In the genomic region with DNA sequence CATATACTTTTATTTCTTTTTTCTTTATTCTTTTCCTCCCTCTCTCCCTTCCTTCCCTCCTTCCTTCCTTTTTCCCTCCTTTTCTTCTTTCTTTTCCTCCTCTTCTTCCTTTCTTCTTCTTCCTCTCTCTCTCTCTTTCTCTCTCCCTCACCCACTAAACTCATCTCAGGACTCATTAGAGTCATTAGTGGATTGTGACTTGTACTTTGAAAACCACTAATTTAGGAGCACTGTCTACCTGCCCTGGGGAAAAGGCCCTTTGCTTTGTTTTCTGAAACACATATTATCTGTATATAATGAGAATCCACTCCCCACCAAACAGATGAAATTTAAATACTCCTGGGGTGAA, we compare ENCODE assay signal across 21 cellular contexts.
DNase-seq lines count a peak whose midpoint lies in the region; ATAC-seq, FAIRE-seq and TF ChIP-seq lines count a peak whose summit lies in the region.
"Had no signal": no experiment of that assay in that cellular context is flagged by ENCODE, and none has a peak within 500 bp of the region (broad histone marks: within the 10 kb centered on the region; RNA-seq: fewer than 3 reads in every experiment).

No MANE protein-coding gene starts in this region.

- TF ChIP-seq EP300 in K562 (IDR thresholded peaks at IDR 0.05; ENCODE audit: low read length) (no peak), ovary (IDR thresholded peaks at IDR 0.05) (no peak)

- no peaks in the 10 kb centered on the region for H3K79me2 ChIP-seq in OCI-LY3 (ENCODE audit: low read length)
- H3K79me2 ChIP-seq in K562 (ENCODE audit: control insufficient read depth, insufficient read depth, low read length): no peaks in the 10 kb centered on the region

- H3K4me3 Mint-ChIP-seq in activated naive CD4-positive, alpha-beta T cell treated with anti-CD3 and anti-CD28 coated beads, Interleukin-2, amount 10 ng/mL, durations not matched to agents 7 days and 5 days: no peak overlapping the region

- H3K9me3 ChIP-seq in OCI-LY3 (ENCODE audit: insufficient read depth, low read length) (no peaks in the 10 kb centered on the region), K562 (replicated peaks; ENCODE audit: control insufficient read depth, insufficient read depth, low read depth, low read length) (no peaks in the 10 kb centered on the region), thymus (ENCODE audit: control insufficient read depth) (no peaks in the 10 kb centered on the region), ovary (no peaks in the 10 kb centered on the region)
- H3K9me3 ChIP-seq: pancreas, right lobe of liver had no signal

- H3K27ac ChIP-seq in OCI-LY3 (ENCODE audit: low read length): 0 out of 2 replicates have a peak overlapping the region, but pooled peaks have one; percentile 45
- no peak overlapping the region for H3K27ac ChIP-seq in K562 (ENCODE audit: extremely low read depth, low read depth, low read length)
- peak overlapping the region; percentile 49 for H3K27ac ChIP-seq in thymus (ENCODE audit: low read depth)
- peak overlapping the region in 1 of 2 donors; percentile 54 for H3K27ac ChIP-seq in ovary
- H3K27ac ChIP-seq: HL-60, pancreas, right lobe of liver had no signal

- H4K20me1 ChIP-seq in OCI-LY3 (ENCODE audit: insufficient read depth, low read length): no peaks in the 10 kb centered on the region
- H4K20me1 ChIP-seq in K562 (replicated peaks; ENCODE audit: control insufficient read depth, insufficient read depth, low read length): no peaks in the 10 kb centered on the region

- in situ Hi-C loops in K562 (cut with MboI): no loop called here

- H3K4me2 ChIP-seq in OCI-LY3 (ENCODE audit: low read length) (peak overlapping the region; percentile 56), K562 (ENCODE audit: insufficient read depth, low read length) (no peak overlapping the region)

- peaks cover 38% of the 10 kb centered on the region for H3K4me1 ChIP-seq in OCI-LY3 (ENCODE audit: low read length)
- peaks cover 0 to 4% of the 10 kb centered on the region in 2 experiments; a peak in 3 of 5 replicates for H3K4me1 ChIP-seq in K562 (replicated peaks in 1 of 2; ENCODE audit: control insufficient read depth in 2 of 2, insufficient read depth in 2 of 2, low read length in 2 of 2)
- peaks cover 32% of the 10 kb centered on the region for H3K4me1 ChIP-seq in thymus (ENCODE audit: control insufficient read depth, insufficient read depth, low read length)
- peaks cover 4% of the 10 kb centered on the region for H3K4me1 ChIP-seq in ovary (ENCODE audit: insufficient read depth)
- H3K4me1 ChIP-seq: pancreas, right lobe of liver had no signal

- no peak for FAIRE-seq in K562 (lab: Jason Lieb, UNC)
- FAIRE-seq: pancreas had no signal

- H3K27me3 Mint-ChIP-seq in activated naive CD4-positive, alpha-beta T cell treated with anti-CD3 and anti-CD28 coated beads, Interleukin-2, amount 10 ng/mL, durations not matched to agents 7 days and 5 days: no peaks in the 10 kb centered on the region
- H3K27me3 Mint-ChIP-seq: effector memory CD8-positive, alpha-beta T cell had no signal

- peaks cover 3% of the 10 kb centered on the region for H3K9me1 ChIP-seq in K562 (ENCODE audit: control insufficient read depth, insufficient read depth, low read length)

- H3K36me3 ChIP-seq in OCI-LY3 (replicated peaks; ENCODE audit: low read depth, low read length): no peaks in the 10 kb centered on the region
- no peaks in the 10 kb centered on the region for H3K36me3 ChIP-seq in K562 (ENCODE audit: control insufficient read depth, insufficient read depth, low read length)
- no peaks in the 10 kb centered on the region for H3K36me3 ChIP-seq in thymus (ENCODE audit: control insufficient read depth, insufficient read depth)
- H3K36me3 ChIP-seq in ovary: no peaks in the 10 kb centered on the region
- H3K36me3 ChIP-seq: pancreas, right lobe of liver had no signal

- peak overlapping the region; percentile 65 for H3K27ac Mint-ChIP-seq in activated naive CD4-positive, alpha-beta T cell treated with anti-CD3 and anti-CD28 coated beads, Interleukin-2, amount 10 ng/mL, durations not matched to agents 7 days and 5 days

- POLR2A ChIA-PET in K562 (lab: Yijun Ruan, JAX): no interaction called here

- no peaks in the 10 kb centered on the region for H3K36me3 Mint-ChIP-seq in activated naive CD4-positive, alpha-beta T cell treated with anti-CD3 and anti-CD28 coated beads, Interleukin-2, amount 10 ng/mL, durations not matched to agents 7 days and 5 days

- ATAC-seq in K562 (no peak), HG03521 (IDR thresholded peaks at IDR 0.05; ENCODE audit: unreplicated experiment) (no peak)
- ATAC-seq: left ventricle myocardium superior, pancreas, right lobe of liver had no signal

- H3K4me1 Mint-ChIP-seq in activated naive CD4-positive, alpha-beta T cell treated with anti-CD3 and anti-CD28 coated beads, Interleukin-2, amount 10 ng/mL, durations not matched to agents 7 days and 5 days: peaks cover 52% of the 10 kb centered on the region

- no peak overlapping the region for H2AFZ ChIP-seq in OCI-LY3 (ENCODE audit: low read depth, low read length)
- no peak overlapping the region for H2AFZ ChIP-seq in K562 (ENCODE audit: low read depth, low read length)

- BruUV-seq in K562 (replicated peaks; lab: Mats Ljungman, UMichigan): no TSS peak

- no peaks in the 10 kb centered on the region for H3K9me3 Mint-ChIP-seq in activated naive CD4-positive, alpha-beta T cell treated with anti-CD3 and anti-CD28 coated beads, Interleukin-2, amount 10 ng/mL, durations not matched to agents 7 days and 5 days
- H3K9me3 Mint-ChIP-seq: effector memory CD8-positive, alpha-beta T cell had no signal

- CTCF ChIA-PET in activated naive CD4-positive, alpha-beta T cell treated with anti-CD3 and anti-CD28 coated beads, Interleukin-2, amount 10 ng/mL, durations not matched to agents 7 days and 5 days (lab: Charles Lee): interaction anchor here (1.1 to 2.3 kb wide), 2 partner anchors 11 to 118 kb away, joined by 4 to 5 read pairs; no protein-coding TSS in a partner anchor
- CTCF ChIA-PET in K562 (lab: Yijun Ruan, JAX; ENCODE audit: low intra/inter-chr PET ratio): no interaction called here

- H3K27me3 ChIP-seq in OCI-LY3 (ENCODE audit: low read depth, low read length): no peaks in the 10 kb centered on the region
- no peaks in the 10 kb centered on the region for H3K27me3 ChIP-seq in K562 (ENCODE audit: control insufficient read depth in 2 of 2, insufficient read depth in 2 of 2, low read length in 2 of 2)
- no peaks in the 10 kb centered on the region for H3K27me3 ChIP-seq in thymus (ENCODE audit: control insufficient read depth, insufficient read depth)
- no peaks in the 10 kb centered on the region for H3K27me3 ChIP-seq in ovary
- H3K27me3 ChIP-seq: pancreas, right lobe of liver had no signal

- H3K4me3 ChIP-seq in OCI-LY3 (ENCODE audit: low read length): no peak overlapping the region
- no peak overlapping the region for H3K4me3 ChIP-seq in K562
- H3K4me3 ChIP-seq in thymus (ENCODE audit: low read length): no peak overlapping the region
- no peak overlapping the region for H3K4me3 ChIP-seq in ovary
- H3K4me3 ChIP-seq: pancreas, right lobe of liver had no signal

- TF ChIP-seq POLR2A in K562 (conservative IDR thresholded peaks at IDR 0.05): no peak
- TF ChIP-seq POLR2A in ovary (IDR thresholded peaks at IDR 0.05): no peak

- TF ChIP-seq CTCF in OCI-LY3 (IDR thresholded peaks at IDR 0.05; ENCODE audit: low read depth, low read length) (no peak), K562 (IDR thresholded peaks at IDR 0.05 in 2 of 3, conservative IDR thresholded peaks at IDR 0.05 in 1 of 3; ENCODE audit: insufficient read depth in 2 of 3, low read depth in 1 of 3, low read length in 3 of 3) (no peak), ovary (IDR thresholded peaks at IDR 0.05) (no peak)

- TF ChIP-seq RAD21 in K562 (CRISPR knock-in tag; conservative IDR thresholded peaks at IDR 0.05 in 1 of 2, IDR thresholded peaks at IDR 0.05 in 1 of 2): no peak

- H3K9ac ChIP-seq in OCI-LY3 (ENCODE audit: low read length): no peak overlapping the region
- H3K9ac ChIP-seq in K562 (ENCODE audit: insufficient read depth in 1 of 2, low read depth in 2 of 2, low read length in 2 of 2): no peak overlapping the region

- no peak for DNase-seq in activated naive CD4-positive, alpha-beta T cell treated with anti-CD3 and anti-CD28 coated beads, Interleukin-2, amount 10 ng/mL, durations not matched to agents 7 days and 5 days
- DNase-seq in activated naive CD4-positive, alpha-beta T cell treated with Interleukin-2 at 50 U/mL for 16 hours: no peak
- no peak for DNase-seq in K562 (ENCODE audit: extremely low read depth in 1 of 4, low spot score in 3 of 4)
- DNase-seq in ovary: no peak
- no peak for DNase-seq in A172 (ENCODE audit: low spot score)
- DNase-seq: activated CD4-positive, CD25-positive, alpha-beta regulatory T cell treated with anti-CD3 and anti-CD28 coated beads, Interleukin-2, amount 50 U/mL, for 72 hours; anterior cingulate cortex; COR-L47; effector memory CD8-positive, alpha-beta T cell; H7; IMR-90; left ventricle myocardium superior; NCI-H2081; NCI-H510A; pancreas; right lobe of liver; T1000 had no signal

- intact Hi-C loops in K562 (cut with micrococcal nuclease): no loop called here
- intact Hi-C loops in ovary (cut with DNase I): no loop called here

TF ChIP-seq in K562, 482 proteins besides CTCF, POLR2A, EP300 and RAD21:
- TF ChIP-seq, protein P1, sequence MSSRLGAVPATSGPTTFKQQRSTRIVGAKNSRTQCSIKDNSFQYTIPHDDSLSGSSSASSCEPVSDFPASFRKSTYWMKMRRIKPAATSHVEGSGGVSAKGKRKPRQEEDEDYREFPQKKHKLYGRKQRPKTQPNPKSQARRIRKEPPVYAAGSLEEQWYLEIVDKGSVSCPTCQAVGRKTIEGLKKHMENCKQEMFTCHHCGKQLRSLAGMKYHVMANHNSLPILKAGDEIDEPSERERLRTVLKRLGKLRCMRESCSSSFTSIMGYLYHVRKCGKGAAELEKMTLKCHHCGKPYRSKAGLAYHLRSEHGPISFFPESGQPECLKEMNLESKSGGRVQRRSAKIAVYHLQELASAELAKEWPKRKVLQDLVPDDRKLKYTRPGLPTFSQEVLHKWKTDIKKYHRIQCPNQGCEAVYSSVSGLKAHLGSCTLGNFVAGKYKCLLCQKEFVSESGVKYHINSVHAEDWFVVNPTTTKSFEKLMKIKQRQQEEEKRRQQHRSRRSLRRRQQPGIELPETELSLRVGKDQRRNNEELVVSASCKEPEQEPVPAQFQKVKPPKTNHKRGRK (tag; IDR thresholded peaks at IDR 0.05): peak; percentile 80; the same call in 1 of the 2 replicates
- TF ChIP-seq GTF2E2 (tag; IDR thresholded peaks at IDR 0.05): no peak
- TF ChIP-seq, protein P2, sequence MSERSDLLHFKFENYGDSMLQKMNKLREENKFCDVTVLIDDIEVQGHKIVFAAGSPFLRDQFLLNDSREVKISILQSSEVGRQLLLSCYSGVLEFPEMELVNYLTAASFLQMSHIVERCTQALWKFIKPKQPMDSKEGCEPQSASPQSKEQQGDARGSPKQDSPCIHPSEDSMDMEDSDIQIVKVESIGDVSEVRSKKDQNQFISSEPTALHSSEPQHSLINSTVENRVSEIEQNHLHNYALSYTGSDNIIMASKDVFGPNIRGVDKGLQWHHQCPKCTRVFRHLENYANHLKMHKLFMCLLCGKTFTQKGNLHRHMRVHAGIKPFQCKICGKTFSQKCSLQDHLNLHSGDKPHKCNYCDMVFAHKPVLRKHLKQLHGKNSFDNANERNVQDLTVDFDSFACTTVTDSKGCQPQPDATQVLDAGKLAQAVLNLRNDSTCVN (CRISPR knock-in tag; IDR thresholded peaks at IDR 0.05): no peak
